In the genomic region with DNA sequence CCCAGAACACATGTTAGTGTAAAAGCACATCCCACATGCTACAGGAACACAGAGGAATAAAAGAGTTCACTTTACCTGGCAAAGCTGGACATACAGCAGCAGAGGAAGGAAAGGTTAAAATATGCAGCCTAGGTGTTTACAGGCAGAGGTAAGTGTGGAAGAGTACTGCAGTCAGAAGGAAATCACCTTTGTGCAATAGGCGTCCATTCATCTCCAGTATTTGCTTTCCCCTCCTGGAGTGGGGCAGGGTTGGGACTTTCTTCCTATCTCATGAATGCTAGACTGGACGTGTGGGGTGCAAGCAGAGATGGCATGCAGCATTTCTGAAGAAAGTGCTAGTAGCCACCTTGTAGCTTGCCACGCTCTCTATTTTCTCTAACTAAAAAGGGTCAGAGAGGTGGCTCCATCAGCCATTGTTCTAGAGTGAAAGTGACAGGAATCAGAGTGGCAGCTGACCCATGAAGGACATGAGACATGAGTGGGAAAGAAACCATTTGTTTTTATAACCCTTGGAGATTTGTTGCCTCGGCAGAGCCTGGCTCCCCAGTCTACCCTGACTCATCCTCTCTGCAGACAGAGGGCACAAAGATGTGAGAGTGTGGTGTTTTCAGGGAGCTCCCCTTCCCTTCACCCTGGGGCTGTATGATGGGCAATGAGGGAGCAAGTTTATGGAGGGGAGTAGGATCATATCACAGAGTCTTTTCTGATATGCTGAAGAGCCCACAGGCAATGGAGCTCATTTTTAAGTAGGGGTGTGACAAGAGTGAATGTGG, we compare ENCODE assay signal across 27 cellular contexts.
DNase-seq lines count a peak whose midpoint lies in the region; ATAC-seq lines count a peak whose summit lies in the region.
"Had no signal": no experiment of that assay in that cellular context is flagged by ENCODE, and none has a peak within 500 bp of the region (broad histone marks: within the 10 kb centered on the region; RNA-seq: fewer than 3 reads in every experiment).

No MANE protein-coding gene starts in this region.

- no peak overlapping the region for H3K4me3 Mint-ChIP-seq in stimulated activated memory B cell treated with anti-CD40 and anti-IgM and Interleukin-4, amounts not matched to agents 10 μg/mL and 1 μg/mL and 100 μg/mL, for 72 hours
- H3K4me3 Mint-ChIP-seq: activated CD4-positive, alpha-beta T cell treated with anti-CD3 and anti-CD28 coated beads, Interleukin-2, amount 10 ng/mL, durations not matched to agents 7 days and 5 days; activated CD8-positive, alpha-beta memory T cell treated with anti-CD3 and anti-CD28 coated beads, Interleukin-2, amount 10 ng/mL, durations not matched to agents 7 days and 5 days; activated naive CD4-positive, alpha-beta T cell treated with anti-CD3 and anti-CD28 coated beads, Interleukin-2, amount 10 ng/mL, durations not matched to agents 7 days and 5 days; CD4-positive, CD25-positive, alpha-beta regulatory T cell; HFFc6; T-helper 2 cell treated with Interferon-gamma antibody and Interleukin-4, amounts not matched to agents 5 μg/mL and 100 μg/mL, for 36 hours had no signal

- ATAC-seq in stimulated activated memory B cell treated with anti-CD40 and anti-IgM and Interleukin-4, amounts not matched to agents 10 μg/mL and 1 μg/mL and 100 μg/mL, for 72 hours: peak; percentile 44
- ATAC-seq in sciatic nerve: no peak
- ATAC-seq: activated CD8-positive, alpha-beta memory T cell treated with anti-CD3 and anti-CD28 coated beads, Interleukin-2, amount 10 ng/mL, durations not matched to agents 7 days and 5 days; esophagus mucosa; gastrocnemius medialis; Panc1; right cardiac atrium had no signal

- intact Hi-C loops in sciatic nerve (cut with DNase I): no loop called here

- H3K4me1 Mint-ChIP-seq in stimulated activated memory B cell treated with anti-CD40 and anti-IgM and Interleukin-4, amounts not matched to agents 10 μg/mL and 1 μg/mL and 100 μg/mL, for 72 hours: no peaks in the 10 kb centered on the region
- H3K4me1 Mint-ChIP-seq: activated CD4-positive, alpha-beta T cell treated with anti-CD3 and anti-CD28 coated beads, Interleukin-2, amount 10 ng/mL, durations not matched to agents 7 days and 5 days; activated CD8-positive, alpha-beta memory T cell treated with anti-CD3 and anti-CD28 coated beads, Interleukin-2, amount 10 ng/mL, durations not matched to agents 7 days and 5 days; activated naive CD4-positive, alpha-beta T cell treated with anti-CD3 and anti-CD28 coated beads, Interleukin-2, amount 10 ng/mL, durations not matched to agents 7 days and 5 days; CD4-positive, CD25-positive, alpha-beta regulatory T cell had no signal

- H3K27me3 Mint-ChIP-seq in stimulated activated memory B cell treated with anti-CD40 and anti-IgM and Interleukin-4, amounts not matched to agents 10 μg/mL and 1 μg/mL and 100 μg/mL, for 72 hours: peaks cover 13% of the 10 kb centered on the region
- H3K27me3 Mint-ChIP-seq: activated CD8-positive, alpha-beta memory T cell treated with anti-CD3 and anti-CD28 coated beads, Interleukin-2, amount 10 ng/mL, durations not matched to agents 7 days and 5 days had no signal

- no peaks in the 10 kb centered on the region for H3K9me3 Mint-ChIP-seq in stimulated activated memory B cell treated with anti-CD40 and anti-IgM and Interleukin-4, amounts not matched to agents 10 μg/mL and 1 μg/mL and 100 μg/mL, for 72 hours
- H3K9me3 Mint-ChIP-seq: activated CD4-positive, alpha-beta T cell treated with anti-CD3 and anti-CD28 coated beads, Interleukin-2, amount 10 ng/mL, durations not matched to agents 7 days and 5 days; HFFc6; T-helper 2 cell treated with Interferon-gamma antibody and Interleukin-4, amounts not matched to agents 5 μg/mL and 100 μg/mL, for 36 hours had no signal

- H3K36me3 Mint-ChIP-seq in stimulated activated memory B cell treated with anti-CD40 and anti-IgM and Interleukin-4, amounts not matched to agents 10 μg/mL and 1 μg/mL and 100 μg/mL, for 72 hours: no peaks in the 10 kb centered on the region
- H3K36me3 Mint-ChIP-seq: activated CD8-positive, alpha-beta memory T cell treated with anti-CD3 and anti-CD28 coated beads, Interleukin-2, amount 10 ng/mL, durations not matched to agents 7 days and 5 days; activated naive CD4-positive, alpha-beta T cell treated with anti-CD3 and anti-CD28 coated beads, Interleukin-2, amount 10 ng/mL, durations not matched to agents 7 days and 5 days; CD4-positive, CD25-positive, alpha-beta regulatory T cell had no signal

- H3K27ac Mint-ChIP-seq in stimulated activated memory B cell treated with anti-CD40 and anti-IgM and Interleukin-4, amounts not matched to agents 10 μg/mL and 1 μg/mL and 100 μg/mL, for 72 hours: no peak overlapping the region
- H3K27ac Mint-ChIP-seq: activated CD4-positive, alpha-beta T cell treated with anti-CD3 and anti-CD28 coated beads, Interleukin-2, amount 10 ng/mL, durations not matched to agents 7 days and 5 days; activated CD8-positive, alpha-beta memory T cell treated with anti-CD3 and anti-CD28 coated beads, Interleukin-2, amount 10 ng/mL, durations not matched to agents 7 days and 5 days; activated naive CD4-positive, alpha-beta T cell treated with anti-CD3 and anti-CD28 coated beads, Interleukin-2, amount 10 ng/mL, durations not matched to agents 7 days and 5 days; CD4-positive, CD25-positive, alpha-beta regulatory T cell; HFFc6; T-helper 2 cell treated with Interferon-gamma antibody and Interleukin-4, amounts not matched to agents 5 μg/mL and 100 μg/mL, for 36 hours had no signal

- peak; percentile 42 for DNase-seq in EL
- DNase-seq in RPMI7951 (ENCODE audit: low read depth): peak; percentile 61
- peak; percentile 56 for DNase-seq in iris pigment epithelial cell (ENCODE audit: low read depth)
- no peak for DNase-seq in epidermal melanocyte (ENCODE audit: insufficient read length, low spot score)
- DNase-seq in NCI-H1048 (lab: John Stamatoyannopoulos, UW): no peak
- DNase-seq in sciatic nerve (ENCODE audit: low spot score): no peak
- DNase-seq: activated CD4-positive, alpha-beta T cell treated with anti-CD3 and anti-CD28 coated beads, Interleukin-2, amount 10 ng/mL, durations not matched to agents 7 days and 5 days; activated CD8-positive, alpha-beta memory T cell treated with anti-CD3 and anti-CD28 coated beads, Interleukin-2, amount 10 ng/mL, durations not matched to agents 7 days and 5 days; activated naive CD4-positive, alpha-beta T cell treated with anti-CD3 and anti-CD28 coated beads, Interleukin-2, amount 10 ng/mL, durations not matched to agents 7 days and 5 days; anterior cingulate cortex; CD4-positive, CD25-positive, alpha-beta regulatory T cell; DMS 273 treated with DMSO at 0.1 percent for 48 hours; effector CD4-positive, alpha-beta T cell; gastrocnemius medialis; HFFc6; hypothalamus; NCI-H1105; NCI-H2081 treated with DMSO at 0.1 percent for 48 hours; NK-92 treated with Interleukin-12 subunit alpha and Interleukin-12 subunit beta, amount 100 ng/mL, for 24 hours; ovary; right cardiac atrium; substantia nigra; WERI-Rb-1 had no signal

Comparison
In these comparisons a context has a peak if more than half of its experiments do, and no peak if none do; other contexts are left out.
1. DNase-seq: peak in EL (single experiment), RPMI7951 (single experiment) and iris pigment epithelial cell (single experiment); none in epidermal melanocyte (single experiment), NCI-H1048 (single experiment) and sciatic nerve (single experiment).